31 cellular contexts compared by ENCODE assay signal in the genomic region with DNA sequence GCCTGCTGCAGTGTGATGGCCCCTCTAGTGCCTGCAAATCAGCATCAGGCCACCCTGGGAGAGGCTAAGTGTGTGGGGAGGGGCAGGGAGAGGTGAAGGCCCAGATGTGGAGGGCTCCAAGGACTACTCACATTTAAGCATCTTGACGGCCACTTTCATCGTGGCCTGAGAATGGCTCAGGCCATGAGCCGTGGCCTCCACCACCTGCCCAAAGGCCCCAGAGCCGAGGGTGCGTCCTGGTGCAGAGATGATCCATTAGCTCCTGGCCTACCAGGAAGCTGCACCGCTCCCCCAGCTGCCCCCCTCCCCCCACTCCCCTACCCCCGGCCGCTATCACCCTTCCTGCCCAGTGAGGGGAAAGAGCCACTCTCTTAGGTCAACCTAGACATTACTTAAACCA. TPM values are rescaled to one million over a fixed set of nuclear protein-coding genes. Genes with fewer than 3 reads are reported as not detected.
"Had no signal": no experiment of that assay in that cellular context is flagged by ENCODE, and none has a peak within 500 bp of the region (broad histone marks: within the 10 kb centered on the region; RNA-seq: fewer than 3 reads in every experiment).

No MANE protein-coding gene starts in this region.

- H3K4me3 ChIP-seq: SJCRH30 had no signal

- H3K9ac ChIP-seq: KMS-11, SK-N-SH had no signal

- H3K36me3 ChIP-seq: SJCRH30 had no signal

- H3K36me3 Mint-ChIP-seq: activated naive CD4-positive, alpha-beta T cell treated with anti-CD3 and anti-CD28 coated beads, Interleukin-2, amount 50 U/mL, for 72 hours; WTC11 had no signal

- H3K9me3 ChIP-seq: SJCRH30, SK-N-SH had no signal

- H3K27ac ChIP-seq: KMS-11, SJCRH30 had no signal

- H3K27me3 Mint-ChIP-seq: activated naive CD8-positive, alpha-beta T cell treated with anti-CD3 and anti-CD28 coated beads, Interleukin-2, amount 50 U/mL, for 24 hours; activated T-cell treated with anti-CD3 and anti-CD28 coated beads, Interleukin-2, amount 50 U/mL, for 24 hours; brain had no signal

- H3K9me3 Mint-ChIP-seq: activated naive CD4-positive, alpha-beta T cell treated with anti-CD3 and anti-CD28 coated beads, Interleukin-2, amount 50 U/mL, for 72 hours; activated naive CD8-positive, alpha-beta T cell treated with anti-CD3 and anti-CD28 coated beads, Interleukin-2, amount 50 U/mL, for 24 hours; activated T-cell treated with anti-CD3 and anti-CD28 coated beads, Interleukin-2, amount 50 U/mL, for 24 hours; brain; T-helper 1 cell treated with Interleukin-12 subunit alpha and Interleukin-12 subunit beta and Interleukin-4 antibody, amounts not matched to agents 30 μg/mL and 1 μg/mL, for 36 hours; WTC11 had no signal

- H3K27ac Mint-ChIP-seq: activated CD8-positive, alpha-beta T cell treated with anti-CD3 and anti-CD28 coated beads, Interleukin-2, amount 10 ng/mL, durations not matched to agents 7 days and 5 days; activated naive CD4-positive, alpha-beta T cell treated with anti-CD3 and anti-CD28 coated beads, Interleukin-2, amount 50 U/mL, for 72 hours; activated naive CD8-positive, alpha-beta T cell treated with anti-CD3 and anti-CD28 coated beads, Interleukin-2, amount 50 U/mL, for 24 hours; activated T-cell treated with anti-CD3 and anti-CD28 coated beads, Interleukin-2, amount 50 U/mL, for 24 hours; T-helper 1 cell treated with Interleukin-12 subunit alpha and Interleukin-12 subunit beta and Interleukin-4 antibody, amounts not matched to agents 30 μg/mL and 1 μg/mL, for 36 hours; WTC11 had no signal

- ATAC-seq: activated CD8-positive, alpha-beta T cell treated with anti-CD3 and anti-CD28 coated beads, Interleukin-2, amount 10 ng/mL, durations not matched to agents 7 days and 5 days; activated naive CD4-positive, alpha-beta T cell treated with anti-CD3 and anti-CD28 coated beads, Interleukin-2, amount 50 U/mL, for 72 hours; activated naive CD8-positive, alpha-beta T cell treated with anti-CD3 and anti-CD28 coated beads, Interleukin-2, amount 50 U/mL, for 24 hours; Panc1; Right ventricle myocardium inferior; WTC11 had no signal

- H3K27me3 ChIP-seq: SJCRH30 had no signal

- DNase-seq: activated CD4-positive, alpha-beta T cell treated with anti-CD3 and anti-CD28 coated beads for 48 hours; activated CD4-positive, alpha-beta T cell treated with anti-CD3 and anti-CD28 coated beads, Interleukin-2, amount 50 U/mL, for 4 hours; activated CD4-positive, CD25-positive, alpha-beta regulatory T cell treated with anti-CD3 and anti-CD28 coated beads, Interleukin-2, amount 50 U/mL, for 72 hours; activated CD8-positive, alpha-beta T cell treated with anti-CD3 and anti-CD28 coated beads, Interleukin-2, amount 10 ng/mL, durations not matched to agents 7 days and 5 days; activated effector memory CD4-positive, alpha-beta T cell treated with anti-CD3 and anti-CD28 coated beads, Interleukin-2, amount 50 U/mL, for 16 hours; activated naive CD4-positive, alpha-beta T cell treated with Interleukin-2 at 50 U/mL for 16 hours; activated naive CD8-positive, alpha-beta T cell treated with anti-CD3 and anti-CD28 coated beads, Interleukin-2, amount 50 U/mL, for 24 hours; activated T-cell treated with anti-CD3 and anti-CD28 coated beads, Interleukin-2, amount 50 U/mL, for 24 hours; amniotic stem cell; NCI-H1092; NCI-H1417; NCI-H1930; NCI-H2171 treated with DMSO at 0.1 percent for 48 hours; NCI-H226; NCI-H510A; NCI-H526 treated with DMSO at 0.1 percent for 48 hours; NK-92 treated with Interleukin-12 subunit alpha and Interleukin-12 subunit beta, amount 100 ng/mL, for 24 hours; OCI-M1; RPMI8226; SJCRH30; SK-N-SH; SW 1271 had no signal

- H3K4me1 ChIP-seq: SJCRH30 had no signal

- H3K4me1 Mint-ChIP-seq: activated naive CD8-positive, alpha-beta T cell treated with anti-CD3 and anti-CD28 coated beads, Interleukin-2, amount 50 U/mL, for 24 hours; brain had no signal

- H3K4me3 Mint-ChIP-seq: activated CD8-positive, alpha-beta T cell treated with anti-CD3 and anti-CD28 coated beads, Interleukin-2, amount 10 ng/mL, durations not matched to agents 7 days and 5 days; activated naive CD8-positive, alpha-beta T cell treated with anti-CD3 and anti-CD28 coated beads, Interleukin-2, amount 50 U/mL, for 24 hours; activated T-cell treated with anti-CD3 and anti-CD28 coated beads, Interleukin-2, amount 50 U/mL, for 24 hours; brain; T-helper 1 cell treated with Interleukin-12 subunit alpha and Interleukin-12 subunit beta and Interleukin-4 antibody, amounts not matched to agents 30 μg/mL and 1 μg/mL, for 36 hours; WTC11 had no signal

RNA-seq across cellular contexts. Expression of a gene that starts 38.2 kb away (rescaled TPM):
- total RNA-seq: activated CD8-positive, alpha-beta T cell treated with anti-CD3 and anti-CD28 coated beads, Interleukin-2, amount 10 ng/mL, durations not matched to agents 7 days and 5 days had no signal

RNA-seq across cellular contexts. Expression of a gene that starts 42.0 kb away (rescaled TPM):
- total RNA-seq: activated CD8-positive, alpha-beta T cell treated with anti-CD3 and anti-CD28 coated beads, Interleukin-2, amount 10 ng/mL, durations not matched to agents 7 days and 5 days; activated naive CD4-positive, alpha-beta T cell treated with anti-CD3 and anti-CD28 coated beads, Interleukin-2, amount 50 U/mL, for 72 hours; astrocyte; MCF 10A; Right ventricle myocardium inferior; SJCRH30 had no signal
